8 cellular contexts compared by ENCODE assay signal in genomic region chr21:46153259-46154154, GRCh38. TPM values are rescaled to one million over a fixed set of nuclear protein-coding genes. Genes with fewer than 3 reads are reported as not detected.
DNase-seq lines count a peak whose midpoint lies in the region; ATAC-seq and TF ChIP-seq lines count a peak whose summit lies in the region.

No MANE protein-coding gene starts in this region.

- peak overlapping the region; percentile 39; the same call in 1 of the 2 replicates for H3K27ac ChIP-seq in HUES6 (ENCODE audit: low read depth, low read length)
- H3K27ac ChIP-seq in VCaP, result peak overlapping the region; percentile 61; the same call in 1 of the 2 replicates
- H3K27ac ChIP-seq in lower lobe of right lung, result no peak overlapping the region

- H3K36me3 ChIP-seq in BJ (ENCODE audit: control insufficient read depth, insufficient read depth, low read length) (no peaks in the 10 kb centered on the region; the same call in 1 of the 2 replicates), HUES6 (ENCODE audit: control insufficient read depth, insufficient read depth, low read length) (peaks cover 4% of the 10 kb centered on the region; the same call in 1 of the 2 replicates), lower lobe of right lung (no peaks in the 10 kb centered on the region)

- no peak overlapping the region for H3K4me3 ChIP-seq in BJ (ENCODE audit: low read depth, low read length)
- no peak overlapping the region for H3K4me3 ChIP-seq in HUES6 (ENCODE audit: low read depth, low read length)
- peak overlapping the region; percentile 37 for H3K4me3 ChIP-seq in lower lobe of right lung

- no peaks in the 10 kb centered on the region for H3K4me1 Mint-ChIP-seq in stimulated activated naive B cell treated with anti-CD40 and anti-IgM and Interleukin-4, amounts not matched to agents 10 μg/mL and 1 μg/mL and 100 μg/mL, for 72 hours

- H3K9ac ChIP-seq in HUES6 (ENCODE audit: low read length), result peak overlapping the region; percentile 23

- peaks cover 2 to 3% of the 10 kb centered on the region in 2 donors for H3K36me3 Mint-ChIP-seq in stimulated activated naive B cell treated with anti-CD40 and anti-IgM and Interleukin-4, amounts not matched to agents 10 μg/mL and 1 μg/mL and 100 μg/mL, for 72 hours

- CTCF ChIA-PET in BJ (lab: Yijun Ruan, JAX), result interaction anchor here (0.6 to 1.9 kb wide), 18 partner anchors 10 to 217 kb away, joined by 3 to 21 read pairs (median 3); no protein-coding TSS in a partner anchor

- no peak overlapping the region for H3K27ac Mint-ChIP-seq in stimulated activated naive B cell treated with anti-CD40 and anti-IgM and Interleukin-4, amounts not matched to agents 10 μg/mL and 1 μg/mL and 100 μg/mL, for 72 hours

- POLR2A ChIA-PET in BJ (lab: Charles Lee), result no interaction called here

- no peaks in the 10 kb centered on the region for H3K27me3 Mint-ChIP-seq in stimulated activated naive B cell treated with anti-CD40 and anti-IgM and Interleukin-4, amounts not matched to agents 10 μg/mL and 1 μg/mL and 100 μg/mL, for 72 hours

- DNase-seq in BJ (ENCODE audit: low read depth) (no peak), ecto neural progenitor cell (ENCODE audit: low spot score) (peak; percentile 84), lower lobe of right lung (peak; percentile 57), GM19238 (ENCODE audit: insufficient read length, low spot score) (no peak), NCI-H526 treated with DMSO at 0.1 percent for 48 hours (lab: John Stamatoyannopoulos, UW) (no peak)
- DNase-seq in stimulated activated naive B cell treated with anti-CD40 and anti-IgM and Interleukin-4, amounts not matched to agents 10 μg/mL and 1 μg/mL and 100 μg/mL, for 72 hours, result no peak

- H3K4me3 Mint-ChIP-seq in stimulated activated naive B cell treated with anti-CD40 and anti-IgM and Interleukin-4, amounts not matched to agents 10 μg/mL and 1 μg/mL and 100 μg/mL, for 72 hours, result no peak overlapping the region

- ATAC-seq in lower lobe of right lung, result peak; percentile 69 to 72
- peak; percentile 62 to 67 for ATAC-seq in stimulated activated naive B cell treated with anti-CD40 and anti-IgM and Interleukin-4, amounts not matched to agents 10 μg/mL and 1 μg/mL and 100 μg/mL, for 72 hours (replicated peaks)

- TF ChIP-seq CTCF in BJ (IDR thresholded peaks at IDR 0.05; ENCODE audit: insufficient read depth, low read depth, low read length), result peak; percentile 91
- TF ChIP-seq CTCF in VCaP (conservative IDR thresholded peaks at IDR 0.05), result peak; percentile 87
- peak; percentile 76 for TF ChIP-seq CTCF in lower lobe of right lung (IDR thresholded peaks at IDR 0.05)

- no peaks in the 10 kb centered on the region for H3K9me3 Mint-ChIP-seq in stimulated activated naive B cell treated with anti-CD40 and anti-IgM and Interleukin-4, amounts not matched to agents 10 μg/mL and 1 μg/mL and 100 μg/mL, for 72 hours

- intact Hi-C loops in lower lobe of right lung (cut with DNase I), result no loop called here

- H3K27me3 ChIP-seq in BJ (ENCODE audit: control insufficient read depth, insufficient read depth, low read length), result no peaks in the 10 kb centered on the region
- no peaks in the 10 kb centered on the region for H3K27me3 ChIP-seq in HUES6 (ENCODE audit: control insufficient read depth, insufficient read depth, low read length)
- no peaks in the 10 kb centered on the region for H3K27me3 ChIP-seq in lower lobe of right lung (ENCODE audit: low read depth)

- H3K9me3 ChIP-seq in HUES6 (ENCODE audit: control insufficient read depth, insufficient read depth, low read depth, low read length) (no peaks in the 10 kb centered on the region), lower lobe of right lung (no peaks in the 10 kb centered on the region)

- H3K4me1 ChIP-seq in HUES6 (ENCODE audit: control insufficient read depth, insufficient read depth, low read length) (peaks cover 14% of the 10 kb centered on the region), lower lobe of right lung (peaks cover 11% of the 10 kb centered on the region)

RNA-seq across cellular contexts. Expression of gene FTCD, which starts 1.9 kb away (rescaled TPM):
- polyA plus RNA-seq in BJ (2011; rRNA removed), result 0.05 and 0.06 TPM in 2 replicates
- polyA minus RNA-seq in BJ (2011; rRNA and poly(A)+ RNA removed), result not detected in 2 replicates
- 1.5 TPM for total RNA-seq in lower lobe of right lung

RNA-seq across cellular contexts. Expression of gene SPATC1L, which starts 30.8 kb away (rescaled TPM):
- polyA plus RNA-seq in BJ (2011; rRNA removed), result 5.6 and 8.4 TPM in 2 replicates
- polyA minus RNA-seq in BJ (2011; rRNA and poly(A)+ RNA removed), result 2.4 and 3.6 TPM in 2 replicates
- 8.6 TPM for total RNA-seq in lower lobe of right lung

RNA-seq across cellular contexts. Expression of gene COL6A2, which starts 55.6 kb away (rescaled TPM):
- 412 and 665 TPM in 2 replicates for polyA plus RNA-seq in BJ (2011; rRNA removed)
- polyA minus RNA-seq in BJ (2011; rRNA and poly(A)+ RNA removed), result 246 and 249 TPM in 2 replicates
- total RNA-seq in lower lobe of right lung, result 227 TPM

Comparison
In these comparisons a context has a peak if more than half of its experiments do, and no peak if none do; other contexts are left out.
1. DNase-seq: peak in ecto neural progenitor cell (single experiment) and lower lobe of right lung (single experiment); none in BJ (single experiment), stimulated activated naive B cell treated with anti-CD40 and anti-IgM and Interleukin-4, amounts not matched to agents 10 μg/mL and 1 μg/mL and 100 μg/mL, for 72 hours (single experiment), GM19238 (single experiment) and NCI-H526 treated with DMSO at 0.1 percent for 48 hours (single experiment).
2. Peak in every context shown above with its lines, with median percentiles within 50 percentile points of each other: CTCF ChIP-seq.